31 cellular contexts compared by ENCODE assay signal in genomic region chr4:109592367-109592766, GRCh38. TPM values are rescaled to one million over a fixed set of nuclear protein-coding genes. Genes with fewer than 3 reads are reported as not detected.
A peak's percentile ranks its signal among the peaks of the same experiment; 100 is the strongest.
DNase-seq lines count a peak whose midpoint lies in the region; ATAC-seq and TF ChIP-seq lines count a peak whose summit lies in the region.
"Had no signal": no experiment of that assay in that cellular context is flagged by ENCODE, and none has a peak within 500 bp of the region (broad histone marks: within the 10 kb centered on the region; RNA-seq: fewer than 3 reads in every experiment).

No MANE protein-coding gene starts in this region.

- no peaks in the 10 kb centered on the region for H3K27me3 Mint-ChIP-seq in activated naive CD4-positive, alpha-beta T cell treated with anti-CD3 and anti-CD28 coated beads for 36 hours (ENCODE audit: low read depth)
- no peaks in the 10 kb centered on the region for H3K27me3 Mint-ChIP-seq in naive thymus-derived CD4-positive, alpha-beta T cell

- peaks cover 8 to 37% of the 10 kb centered on the region in 2 donors for H3K4me1 ChIP-seq in naive thymus-derived CD4-positive, alpha-beta T cell (ENCODE audit: control insufficient read depth in 2 of 2, insufficient read depth in 2 of 2, low read length in 2 of 2)
- H3K4me1 ChIP-seq in spleen = peaks cover 0 to 35% (median 19%) of the 10 kb centered on the region in 6 donors
- H3K4me1 ChIP-seq: A549, stomach, thyroid gland had no signal

- no peaks in the 10 kb centered on the region for H3K27me3 ChIP-seq in naive thymus-derived CD4-positive, alpha-beta T cell (ENCODE audit: control insufficient read depth in 2 of 2, insufficient read depth in 2 of 2, low read length in 2 of 2)
- H3K27me3 ChIP-seq in spleen (replicated peaks in 1 of 7) = no peaks in the 10 kb centered on the region
- H3K27me3 ChIP-seq: stomach, thyroid gland, vagina had no signal

- H3K4me3 Mint-ChIP-seq in activated naive CD4-positive, alpha-beta T cell treated with anti-CD3 and anti-CD28 coated beads for 36 hours = no peak overlapping the region
- H3K4me3 Mint-ChIP-seq in naive thymus-derived CD4-positive, alpha-beta T cell = peak overlapping the region in 3 of 10 donors; percentile 29 to 54 (median 36)
- H3K4me3 Mint-ChIP-seq: CD8-positive, alpha-beta T cell; GM23338; T-helper 1 cell treated with Interleukin-12 subunit alpha and Interleukin-12 subunit beta and Interleukin-4 antibody, amounts not matched to agents 30 μg/mL and 1 μg/mL, for 36 hours had no signal

- peaks cover 54% of the 10 kb centered on the region for H3K4me1 Mint-ChIP-seq in activated naive CD4-positive, alpha-beta T cell treated with anti-CD3 and anti-CD28 coated beads for 36 hours (ENCODE audit: low read depth)
- H3K4me1 Mint-ChIP-seq in naive thymus-derived CD4-positive, alpha-beta T cell = peaks cover 31 to 80% (median 61%) of the 10 kb centered on the region in 7 donors

- H3K27ac Mint-ChIP-seq in activated naive CD4-positive, alpha-beta T cell treated with anti-CD3 and anti-CD28 coated beads for 36 hours = peak overlapping the region; percentile 65
- peak overlapping the region in 7 of 9 donors; percentile 30 to 83 (median 75) for H3K27ac Mint-ChIP-seq in naive thymus-derived CD4-positive, alpha-beta T cell
- H3K27ac Mint-ChIP-seq: GM23338; T-helper 1 cell treated with Interleukin-12 subunit alpha and Interleukin-12 subunit beta and Interleukin-4 antibody, amounts not matched to agents 30 μg/mL and 1 μg/mL, for 36 hours had no signal

- TF ChIP-seq POLR2A in spleen (IDR thresholded peaks at IDR 0.05) = no peak

- no peaks in the 10 kb centered on the region for H3K9me3 ChIP-seq in naive thymus-derived CD4-positive, alpha-beta T cell (ENCODE audit: control insufficient read depth in 2 of 3, low read length in 3 of 3)
- no peaks in the 10 kb centered on the region for H3K9me3 ChIP-seq in spleen
- H3K9me3 ChIP-seq: A549, SK-N-SH, stomach, thyroid gland, vagina had no signal

- H3K9me3 Mint-ChIP-seq in activated naive CD4-positive, alpha-beta T cell treated with anti-CD3 and anti-CD28 coated beads for 36 hours = peaks cover 3% of the 10 kb centered on the region
- peaks cover 0 to 5% (median 0%) of the 10 kb centered on the region in 11 donors for H3K9me3 Mint-ChIP-seq in naive thymus-derived CD4-positive, alpha-beta T cell
- H3K9me3 Mint-ChIP-seq: CD8-positive, alpha-beta T cell; T-helper 1 cell treated with Interleukin-12 subunit alpha and Interleukin-12 subunit beta and Interleukin-4 antibody, amounts not matched to agents 30 μg/mL and 1 μg/mL, for 36 hours had no signal

- H3K27ac ChIP-seq in naive thymus-derived CD4-positive, alpha-beta T cell (ENCODE audit: low read depth, low read length) = no peak overlapping the region
- H3K27ac ChIP-seq in spleen = no peak overlapping the region
- H3K27ac ChIP-seq: A549, coronary artery, stomach, thyroid gland, vagina had no signal

- peaks cover 5% of the 10 kb centered on the region for H3K36me3 Mint-ChIP-seq in activated naive CD4-positive, alpha-beta T cell treated with anti-CD3 and anti-CD28 coated beads for 36 hours (ENCODE audit: low read depth)
- peaks cover 0 to 16% (median 5%) of the 10 kb centered on the region in 5 donors for H3K36me3 Mint-ChIP-seq in naive thymus-derived CD4-positive, alpha-beta T cell

- ATAC-seq in GM18909 (IDR thresholded peaks at IDR 0.05; ENCODE audit: poor library complexity, unreplicated experiment) = peak; percentile 53
- peak; percentile 63 for ATAC-seq in HG03354 (IDR thresholded peaks at IDR 0.05; ENCODE audit: poor library complexity, severe bottlenecking, unreplicated experiment)
- no peak for ATAC-seq in naive thymus-derived CD4-positive, alpha-beta T cell
- ATAC-seq: A549; CD8-positive, alpha-beta T cell; GM23338; left ventricle myocardium superior; PC-3; right cardiac atrium had no signal

- TF ChIP-seq CTCF in spleen (IDR thresholded peaks at IDR 0.05 in 8 of 11, conservative IDR thresholded peaks at IDR 0.05 in 3 of 11) = no peak

- POLR2A ChIA-PET in naive thymus-derived CD4-positive, alpha-beta T cell (lab: Charles Lee) = no interaction called here

- intact Hi-C loops in activated naive CD4-positive, alpha-beta T cell treated with anti-CD3 and anti-CD28 coated beads for 36 hours (cut with micrococcal nuclease) = no loop called here
- intact Hi-C loops in naive thymus-derived CD4-positive, alpha-beta T cell (cut with micrococcal nuclease) = loop anchor here in 1 of 2 donors (2.0 kb wide), 1 partner anchor 14 kb away; no protein-coding TSS in a partner anchor
- intact Hi-C loops in spleen (cut with DNase I; ENCODE audit: low total_unique reads) = no loop called here

- WGBS in spleen, 5 donors = 86 to 100% (median 97%) methylated on average over 1 of the region's 1 CpG

- no peak for DNase-seq in activated naive CD4-positive, alpha-beta T cell treated with anti-CD3 and anti-CD28 coated beads for 36 hours
- no peak for DNase-seq in activated naive CD4-positive, alpha-beta T cell treated with Interleukin-2 at 50 U/mL for 16 hours
- no peak for DNase-seq in naive thymus-derived CD4-positive, alpha-beta T cell
- DNase-seq in anterior cingulate cortex (lab: John Stamatoyannopoulos, UW) (no peak), spleen (no peak), NCI-H146 (lab: John Stamatoyannopoulos, UW) (no peak)
- DNase-seq: activated CD4-positive, alpha-beta T cell treated with anti-CD3 and anti-CD28 coated beads, Interleukin-2, amount 50 U/mL, for 48 hours; AML-193; caudate nucleus; CD8-positive, alpha-beta T cell; effector CD8-positive, alpha-beta T cell; Karpas-422; left ventricle myocardium superior; mesendoderm; NCI-H1417; NCI-H2081; NCI-H526 treated with DMSO at 0.1 percent for 48 hours; NK-92 treated with Interleukin-12 subunit alpha and Interleukin-12 subunit beta, amount 100 ng/mL, for 24 hours; PC-3; right cardiac atrium; SK-N-SH; stimulated activated CD8-positive, alpha-beta memory T cell treated with anti-CD3 and anti-CD28 coated beads, Interleukin-4, amount 100 ng/mL, for 48 hours; stomach; thyroid gland had no signal

- no peak overlapping the region for H3K4me3 ChIP-seq in naive thymus-derived CD4-positive, alpha-beta T cell (ENCODE audit: low read length)
- no peak overlapping the region for H3K4me3 ChIP-seq in spleen
- H3K4me3 ChIP-seq: A549, coronary artery, GM23338, stomach, thyroid gland, vagina had no signal

- no peaks in the 10 kb centered on the region for H3K36me3 ChIP-seq in naive thymus-derived CD4-positive, alpha-beta T cell (ENCODE audit: control insufficient read depth in 2 of 3, insufficient read depth in 3 of 3, low read length in 3 of 3)
- H3K36me3 ChIP-seq in spleen = no peaks in the 10 kb centered on the region
- H3K36me3 ChIP-seq: stomach, thyroid gland, vagina had no signal

- CTCF ChIA-PET in activated naive CD4-positive, alpha-beta T cell treated with anti-CD3 and anti-CD28 coated beads for 36 hours (lab: Charles Lee) = no interaction called here
- CTCF ChIA-PET in naive thymus-derived CD4-positive, alpha-beta T cell (lab: Charles Lee) = no interaction called here

RNA-seq across cellular contexts. Expression of gene MCUB, which starts 32.3 kb away (rescaled TPM):
- total RNA-seq in activated naive CD4-positive, alpha-beta T cell treated with anti-CD3 and anti-CD28 coated beads for 36 hours = 10 to 100 TPM; 69.1 to 71.8 TPM
- total RNA-seq in naive thymus-derived CD4-positive, alpha-beta T cell = 100 to 1,000 TPM in 4 of 5 experiments, 10 to 100 TPM in 1; 83.4 to 177 (median 114) TPM
- polyA plus RNA-seq in naive thymus-derived CD4-positive, alpha-beta T cell = 100 to 1,000 TPM; 191 to 207 TPM
- 10 to 100 TPM; 22.1 to 65.5 (median 29.2) TPM for total RNA-seq in spleen
- polyA plus RNA-seq in spleen = 10 to 100 TPM; 17.0 to 31.6 (median 22.7) TPM
